20 cellular contexts compared by ENCODE assay signal in the genomic region with DNA sequence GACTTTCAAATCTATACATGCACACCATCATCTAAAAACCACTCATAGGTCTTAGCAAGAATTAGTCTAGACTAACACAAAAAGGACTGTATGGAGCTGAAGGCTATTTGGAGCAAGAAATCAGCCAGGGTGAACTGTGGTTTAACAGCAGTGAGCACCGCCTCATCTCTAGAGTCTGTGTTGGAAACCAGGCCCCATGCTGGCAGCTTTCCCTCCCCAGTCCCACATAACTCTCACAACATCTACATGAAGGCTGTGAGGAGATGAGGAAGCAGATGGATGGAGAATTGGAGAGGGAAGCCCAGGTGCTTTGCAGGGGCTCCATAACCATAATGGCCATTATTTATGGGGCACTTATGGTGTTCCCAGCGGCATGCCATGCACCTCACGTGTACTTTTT.
"Had no signal": no experiment of that assay in that cellular context is flagged by ENCODE, and none has a peak within 500 bp of the region (broad histone marks: within the 10 kb centered on the region; RNA-seq: fewer than 3 reads in every experiment).

No MANE protein-coding gene starts in this region.

- H3K36me3 ChIP-seq: MG63, SJSA1 had no signal

- H3K27ac ChIP-seq: SJSA1, SK-N-MC had no signal

- H3K27me3 ChIP-seq: MG63, SJSA1 had no signal

- H3K9me3 ChIP-seq: MG63, SJSA1 had no signal

- DNase-seq: KBM-7, MG63, NCI-H1092, NCI-H1105 treated with DMSO at 0.1 percent for 48 hours, NCI-H1417 treated with DMSO at 0.1 percent for 48 hours, NCI-H146, NCI-H187, NCI-H2029, NCI-H2081 treated with DMSO at 0.1 percent for 48 hours, NCI-H2171, NCI-H345, NCI-H446 treated with DMSO at 0.1 percent for 48 hours, NCI-H510A treated with DMSO at 0.1 percent for 48 hours, NCI-H69, NCI-H774, Right ventricle myocardium superior, RPMI8226, SIG-M5 had no signal

- H3K4me1 ChIP-seq: SJSA1 had no signal

- H3K4me3 ChIP-seq: MG63, SJSA1, SK-N-MC had no signal
